ENCODE assay signal across 18 cellular contexts in the genomic region with DNA sequence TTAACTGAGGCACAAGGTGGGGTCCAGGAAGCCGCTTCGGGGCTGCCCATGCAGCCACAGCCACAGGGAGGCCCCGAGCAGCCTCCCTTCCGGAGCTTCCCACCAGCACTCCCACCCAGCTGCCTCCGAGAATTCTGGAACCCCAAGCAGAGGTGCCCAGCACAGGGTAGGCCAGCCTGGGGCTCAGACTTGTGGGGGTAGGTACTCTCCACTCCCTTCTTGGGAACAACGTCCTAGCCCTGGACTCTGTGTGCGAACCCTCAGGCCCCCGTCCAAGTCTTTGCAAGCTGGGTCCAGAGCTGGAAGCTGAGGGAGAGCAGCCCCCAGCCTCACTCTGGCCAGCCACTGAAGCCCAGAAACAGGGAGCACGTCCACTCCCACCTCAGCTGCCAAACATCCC.
"Had no signal": no experiment of that assay in that cellular context is flagged by ENCODE, and none has a peak within 500 bp of the region (broad histone marks: within the 10 kb centered on the region; RNA-seq: fewer than 3 reads in every experiment).

No MANE protein-coding gene starts in this region.

- DNase-seq: activated CD8-positive, alpha-beta memory T cell treated with anti-CD3 and anti-CD28 coated beads for 24 hours; activated CD8-positive, alpha-beta memory T cell treated with anti-CD3 and anti-CD28 coated beads, Interleukin-2, amount 50 U/mL, for 48 hours; activated effector memory CD4-positive, alpha-beta T cell treated with anti-CD3 and anti-CD28 coated beads, Interleukin-2, amount 50 U/mL, for 16 hours; activated naive CD4-positive, alpha-beta T cell treated with anti-CD3 and anti-CD28 coated beads, Interleukin-2, amount 50 U/mL, for 16 hours; activated T-cell treated with anti-CD3 and anti-CD28 coated beads, Interleukin-2, amount 50 U/mL, for 72 hours; cerebellar nuclear complex; cortex of kidney; effector memory CD4-positive, alpha-beta T cell; foreskin fibroblast; kidney glomerular epithelial cell; natural killer cell; sigmoid colon; stimulated activated CD4-positive, alpha-beta T cell treated with anti-CD3 and anti-CD28 coated beads, Interleukin-4, amount 100 ng/mL, for 24 hours; stimulated activated naive B cell treated with anti-CD40 and anti-IgM and Interleukin-4, amounts not matched to agents 10 μg/mL and 1 μg/mL and 100 μg/mL, for 72 hours; upper lobe of right lung had no signal

- H3K9me3 Mint-ChIP-seq: activated T-cell treated with anti-CD3 and anti-CD28 coated beads, Interleukin-2, amount 50 U/mL, for 72 hours; natural killer cell; stimulated activated naive B cell treated with anti-CD40 and anti-IgM and Interleukin-4, amounts not matched to agents 10 μg/mL and 1 μg/mL and 100 μg/mL, for 72 hours had no signal

- H3K4me3 ChIP-seq: sigmoid colon, thoracic aorta, upper lobe of right lung had no signal

- H3K27ac Mint-ChIP-seq: activated T-cell treated with anti-CD3 and anti-CD28 coated beads, Interleukin-2, amount 50 U/mL, for 72 hours; stimulated activated naive B cell treated with anti-CD40 and anti-IgM and Interleukin-4, amounts not matched to agents 10 μg/mL and 1 μg/mL and 100 μg/mL, for 72 hours had no signal

- H3K27me3 ChIP-seq: sigmoid colon, upper lobe of right lung had no signal

- H3K36me3 Mint-ChIP-seq: natural killer cell had no signal

- H3K9me3 ChIP-seq: sigmoid colon, thoracic aorta, upper lobe of right lung had no signal

- H2AFZ ChIP-seq: parathyroid adenoma had no signal

- H3K36me3 ChIP-seq: sigmoid colon, thoracic aorta, upper lobe of right lung had no signal

- H3K9ac ChIP-seq: parathyroid adenoma had no signal

- H3K27ac ChIP-seq: parathyroid adenoma, thoracic aorta, upper lobe of right lung had no signal

- ATAC-seq: activated CD4-positive, CD25-positive, alpha-beta regulatory T cell treated with anti-CD3 and anti-CD28 coated beads, Interleukin-2, amount 50 U/mL, for 24 hours; activated T-cell treated with anti-CD3 and anti-CD28 coated beads, Interleukin-2, amount 50 U/mL, for 72 hours; natural killer cell; stimulated activated naive B cell treated with anti-CD40 and anti-IgM and Interleukin-4, amounts not matched to agents 10 μg/mL and 1 μg/mL and 100 μg/mL, for 72 hours; upper lobe of right lung had no signal

- H3K4me1 ChIP-seq: parathyroid adenoma had no signal
